1 cellular context compared by ENCODE assay signal in the genomic region with DNA sequence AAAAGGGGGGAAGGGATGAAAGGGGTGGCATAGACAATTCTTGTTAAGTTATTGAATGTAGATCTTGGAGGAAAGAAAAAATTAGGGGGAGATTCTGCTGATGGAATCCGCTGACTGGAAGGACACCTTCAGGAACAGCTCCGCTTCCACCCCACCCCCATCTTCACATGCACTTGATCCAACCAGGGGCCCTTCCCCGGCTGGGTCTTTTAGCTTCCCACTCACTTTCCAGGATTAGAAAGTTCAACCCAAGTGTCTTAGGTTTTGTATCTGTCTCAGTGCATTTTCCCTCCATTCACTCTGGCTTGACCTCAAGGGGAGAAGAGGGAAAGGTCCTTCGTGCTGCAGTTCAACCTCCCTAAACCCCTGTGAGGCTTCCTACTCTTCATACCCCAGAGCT.
TF ChIP-seq lines count a peak whose summit lies in the region.

No MANE protein-coding gene starts in this region.

TF ChIP-seq in IMR-90, 13 proteins besides CTCF, POLR2A, EP300 and RAD21 (continued from another document):
- TF ChIP-seq SMC3 (IDR thresholded peaks at IDR 0.05; ENCODE audit: low read depth, low read length) (no peak), BHLHE40 (IDR thresholded peaks at IDR 0.05; ENCODE audit: low read depth, low read length) (no peak), NFE2L2 (IDR thresholded peaks at IDR 0.05; ENCODE audit: low read depth, low read length) (no peak)
